Comparison of ENCODE assay signal across 1 cellular context in genomic region chr6:34384305-34385153, GRCh38.
TF ChIP-seq lines count a peak whose summit lies in the region.

No MANE protein-coding gene starts in this region.

TF ChIP-seq in H1, 55 proteins besides CTCF, POLR2A, EP300 and RAD21:
- TF ChIP-seq TBP (IDR thresholded peaks at IDR 0.05; ENCODE audit: low read depth, low read length) (no peak), GTF2F1 (IDR thresholded peaks at IDR 0.05; ENCODE audit: borderline replicate concordance, low read depth, low read length) (no peak), POU5F1 (IDR thresholded peaks at IDR 0.05; ENCODE audit: low read depth, low read length) (no peak), SIRT6 (IDR thresholded peaks at IDR 0.05; ENCODE audit: low read length) (no peak), CTBP2 (IDR thresholded peaks at IDR 0.05; ENCODE audit: borderline replicate concordance, insufficient read depth, insufficient read length, low read length) (no peak)
